ENCODE assay signal across 1 cellular context in genomic region chr1:42657981-42658879, GRCh38.
TF ChIP-seq lines count a peak whose summit lies in the region.

PPIH (plus strand) TSS chr1:42658423; CDS start chr1:42658447, 24 bp downstream.

TF ChIP-seq in HepG2, 621 proteins besides CTCF, POLR2A, EP300 and RAD21 (continued from another document and continues in another):
- TF ChIP-seq, protein P1, sequence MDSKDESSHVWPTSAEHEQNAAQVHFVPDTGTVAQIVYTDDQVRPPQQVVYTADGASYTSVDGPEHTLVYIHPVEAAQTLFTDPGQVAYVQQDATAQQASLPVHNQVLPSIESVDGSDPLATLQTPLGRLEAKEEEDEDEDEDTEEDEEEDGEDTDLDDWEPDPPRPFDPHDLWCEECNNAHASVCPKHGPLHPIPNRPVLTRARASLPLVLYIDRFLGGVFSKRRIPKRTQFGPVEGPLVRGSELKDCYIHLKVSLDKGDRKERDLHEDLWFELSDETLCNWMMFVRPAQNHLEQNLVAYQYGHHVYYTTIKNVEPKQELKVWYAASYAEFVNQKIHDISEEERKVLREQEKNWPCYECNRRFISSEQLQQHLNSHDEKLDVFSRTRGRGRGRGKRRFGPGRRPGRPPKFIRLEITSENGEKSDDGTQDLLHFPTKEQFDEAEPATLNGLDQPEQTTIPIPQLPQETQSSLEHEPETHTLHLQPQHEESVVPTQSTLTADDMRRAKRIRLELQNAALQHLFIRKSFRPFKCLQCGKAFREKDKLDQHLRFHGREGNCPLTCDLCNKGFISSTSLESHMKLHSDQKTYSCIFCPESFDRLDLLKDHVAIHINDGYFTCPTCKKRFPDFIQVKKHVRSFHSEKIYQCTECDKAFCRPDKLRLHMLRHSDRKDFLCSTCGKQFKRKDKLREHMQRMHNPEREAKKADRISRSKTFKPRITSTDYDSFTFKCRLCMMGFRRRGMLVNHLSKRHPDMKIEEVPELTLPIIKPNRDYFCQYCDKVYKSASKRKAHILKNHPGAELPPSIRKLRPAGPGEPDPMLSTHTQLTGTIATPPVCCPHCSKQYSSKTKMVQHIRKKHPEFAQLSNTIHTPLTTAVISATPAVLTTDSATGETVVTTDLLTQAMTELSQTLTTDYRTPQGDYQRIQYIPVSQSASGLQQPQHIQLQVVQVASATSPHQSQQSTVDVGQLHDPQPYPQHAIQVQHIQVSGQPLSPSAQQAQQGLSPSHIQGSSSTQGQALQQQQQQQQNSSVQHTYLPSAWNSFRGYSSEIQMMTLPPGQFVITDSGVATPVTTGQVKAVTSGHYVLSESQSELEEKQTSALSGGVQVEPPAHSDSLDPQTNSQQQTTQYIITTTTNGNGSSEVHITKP (CRISPR knock-in tag; IDR thresholded peaks at IDR 0.05; ENCODE audit: low read depth): peak; percentile 21; the same call in 1 of the 2 replicates
- TF ChIP-seq ZBTB49 (CRISPR knock-in tag; IDR thresholded peaks at IDR 0.05; ENCODE audit: borderline replicate concordance): no peak
- TF ChIP-seq SPEN (CRISPR knock-in tag; IDR thresholded peaks at IDR 0.05; ENCODE audit: low read depth): peak; percentile 93
- peak; percentile 49; the same call in 1 of the 2 replicates for TF ChIP-seq ZNF143 (CRISPR knock-in tag; IDR thresholded peaks at IDR 0.05)
- TF ChIP-seq, protein P2, sequence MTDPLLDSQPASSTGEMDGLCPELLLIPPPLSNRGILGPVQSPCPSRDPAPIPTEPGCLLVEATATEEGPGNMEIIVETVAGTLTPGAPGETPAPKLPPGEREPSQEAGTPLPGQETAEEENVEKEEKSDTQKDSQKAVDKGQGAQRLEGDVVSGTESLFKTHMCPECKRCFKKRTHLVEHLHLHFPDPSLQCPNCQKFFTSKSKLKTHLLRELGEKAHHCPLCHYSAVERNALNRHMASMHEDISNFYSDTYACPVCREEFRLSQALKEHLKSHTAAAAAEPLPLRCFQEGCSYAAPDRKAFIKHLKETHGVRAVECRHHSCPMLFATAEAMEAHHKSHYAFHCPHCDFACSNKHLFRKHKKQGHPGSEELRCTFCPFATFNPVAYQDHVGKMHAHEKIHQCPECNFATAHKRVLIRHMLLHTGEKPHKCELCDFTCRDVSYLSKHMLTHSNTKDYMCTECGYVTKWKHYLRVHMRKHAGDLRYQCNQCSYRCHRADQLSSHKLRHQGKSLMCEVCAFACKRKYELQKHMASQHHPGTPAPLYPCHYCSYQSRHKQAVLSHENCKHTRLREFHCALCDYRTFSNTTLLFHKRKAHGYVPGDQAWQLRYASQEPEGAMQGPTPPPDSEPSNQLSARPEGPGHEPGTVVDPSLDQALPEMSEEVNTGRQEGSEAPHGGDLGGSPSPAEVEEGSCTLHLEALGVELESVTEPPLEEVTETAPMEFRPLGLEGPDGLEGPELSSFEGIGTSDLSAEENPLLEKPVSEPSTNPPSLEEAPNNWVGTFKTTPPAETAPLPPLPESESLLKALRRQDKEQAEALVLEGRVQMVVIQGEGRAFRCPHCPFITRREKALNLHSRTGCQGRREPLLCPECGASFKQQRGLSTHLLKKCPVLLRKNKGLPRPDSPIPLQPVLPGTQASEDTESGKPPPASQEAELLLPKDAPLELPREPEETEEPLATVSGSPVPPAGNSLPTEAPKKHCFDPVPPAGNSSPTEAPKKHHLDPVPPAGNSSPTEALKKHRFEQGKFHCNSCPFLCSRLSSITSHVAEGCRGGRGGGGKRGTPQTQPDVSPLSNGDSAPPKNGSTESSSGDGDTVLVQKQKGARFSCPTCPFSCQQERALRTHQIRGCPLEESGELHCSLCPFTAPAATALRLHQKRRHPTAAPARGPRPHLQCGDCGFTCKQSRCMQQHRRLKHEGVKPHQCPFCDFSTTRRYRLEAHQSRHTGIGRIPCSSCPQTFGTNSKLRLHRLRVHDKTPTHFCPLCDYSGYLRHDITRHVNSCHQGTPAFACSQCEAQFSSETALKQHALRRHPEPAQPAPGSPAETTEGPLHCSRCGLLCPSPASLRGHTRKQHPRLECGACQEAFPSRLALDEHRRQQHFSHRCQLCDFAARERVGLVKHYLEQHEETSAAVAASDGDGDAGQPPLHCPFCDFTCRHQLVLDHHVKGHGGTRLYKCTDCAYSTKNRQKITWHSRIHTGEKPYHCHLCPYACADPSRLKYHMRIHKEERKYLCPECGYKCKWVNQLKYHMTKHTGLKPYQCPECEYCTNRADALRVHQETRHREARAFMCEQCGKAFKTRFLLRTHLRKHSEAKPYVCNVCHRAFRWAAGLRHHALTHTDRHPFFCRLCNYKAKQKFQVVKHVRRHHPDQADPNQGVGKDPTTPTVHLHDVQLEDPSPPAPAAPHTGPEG (CRISPR knock-in tag; IDR thresholded peaks at IDR 0.05): no peak
- TF ChIP-seq ZNF3 (CRISPR knock-in tag; IDR thresholded peaks at IDR 0.05): no peak; the same call in 1 of the 2 replicates
- TF ChIP-seq ZNF30 (CRISPR knock-in tag; IDR thresholded peaks at IDR 0.05): peak; percentile 77; the same call in 1 of the 2 replicates
- TF ChIP-seq AGO1 (IDR thresholded peaks at IDR 0.05; ENCODE audit: low read depth, low read length, poor library complexity, severe bottlenecking): peak; percentile 86
- TF ChIP-seq, protein P3, sequence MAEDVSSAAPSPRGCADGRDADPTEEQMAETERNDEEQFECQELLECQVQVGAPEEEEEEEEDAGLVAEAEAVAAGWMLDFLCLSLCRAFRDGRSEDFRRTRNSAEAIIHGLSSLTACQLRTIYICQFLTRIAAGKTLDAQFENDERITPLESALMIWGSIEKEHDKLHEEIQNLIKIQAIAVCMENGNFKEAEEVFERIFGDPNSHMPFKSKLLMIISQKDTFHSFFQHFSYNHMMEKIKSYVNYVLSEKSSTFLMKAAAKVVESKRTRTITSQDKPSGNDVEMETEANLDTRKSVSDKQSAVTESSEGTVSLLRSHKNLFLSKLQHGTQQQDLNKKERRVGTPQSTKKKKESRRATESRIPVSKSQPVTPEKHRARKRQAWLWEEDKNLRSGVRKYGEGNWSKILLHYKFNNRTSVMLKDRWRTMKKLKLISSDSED (CRISPR knock-in tag; IDR thresholded peaks at IDR 0.05): no peak
- TF ChIP-seq ZBTB21 (CRISPR knock-in tag; IDR thresholded peaks at IDR 0.05): no peak
- peak; percentile 51; the same call in 1 of the 2 replicates for TF ChIP-seq ZMYM3 (CRISPR knock-in tag; IDR thresholded peaks at IDR 0.05)
- TF ChIP-seq, protein P4, sequence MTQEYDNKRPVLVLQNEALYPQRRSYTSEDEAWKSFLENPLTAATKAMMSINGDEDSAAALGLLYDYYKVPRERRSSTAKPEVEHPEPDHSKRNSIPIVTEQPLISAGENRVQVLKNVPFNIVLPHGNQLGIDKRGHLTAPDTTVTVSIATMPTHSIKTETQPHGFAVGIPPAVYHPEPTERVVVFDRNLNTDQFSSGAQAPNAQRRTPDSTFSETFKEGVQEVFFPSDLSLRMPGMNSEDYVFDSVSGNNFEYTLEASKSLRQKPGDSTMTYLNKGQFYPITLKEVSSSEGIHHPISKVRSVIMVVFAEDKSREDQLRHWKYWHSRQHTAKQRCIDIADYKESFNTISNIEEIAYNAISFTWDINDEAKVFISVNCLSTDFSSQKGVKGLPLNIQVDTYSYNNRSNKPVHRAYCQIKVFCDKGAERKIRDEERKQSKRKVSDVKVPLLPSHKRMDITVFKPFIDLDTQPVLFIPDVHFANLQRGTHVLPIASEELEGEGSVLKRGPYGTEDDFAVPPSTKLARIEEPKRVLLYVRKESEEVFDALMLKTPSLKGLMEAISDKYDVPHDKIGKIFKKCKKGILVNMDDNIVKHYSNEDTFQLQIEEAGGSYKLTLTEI (CRISPR knock-in tag; conservative IDR thresholded peaks at IDR 0.05): no peak
- TF ChIP-seq ZNF724P (CRISPR knock-in tag; IDR thresholded peaks at IDR 0.05; ENCODE audit: borderline replicate concordance): peak; percentile 86
- TF ChIP-seq SIX4 (CRISPR knock-in tag; IDR thresholded peaks at IDR 0.05): peak; percentile 60; the same call in 1 of the 2 replicates
- peak; percentile 58; the same call in 1 of the 2 replicates for TF ChIP-seq NFYC (CRISPR knock-in tag; IDR thresholded peaks at IDR 0.05)
- TF ChIP-seq, protein P5, sequence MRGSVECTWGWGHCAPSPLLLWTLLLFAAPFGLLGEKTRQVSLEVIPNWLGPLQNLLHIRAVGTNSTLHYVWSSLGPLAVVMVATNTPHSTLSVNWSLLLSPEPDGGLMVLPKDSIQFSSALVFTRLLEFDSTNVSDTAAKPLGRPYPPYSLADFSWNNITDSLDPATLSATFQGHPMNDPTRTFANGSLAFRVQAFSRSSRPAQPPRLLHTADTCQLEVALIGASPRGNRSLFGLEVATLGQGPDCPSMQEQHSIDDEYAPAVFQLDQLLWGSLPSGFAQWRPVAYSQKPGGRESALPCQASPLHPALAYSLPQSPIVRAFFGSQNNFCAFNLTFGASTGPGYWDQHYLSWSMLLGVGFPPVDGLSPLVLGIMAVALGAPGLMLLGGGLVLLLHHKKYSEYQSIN (CRISPR knock-in tag; IDR thresholded peaks at IDR 0.05; ENCODE audit: borderline replicate concordance): no peak
- TF ChIP-seq NR2F2 (IDR thresholded peaks at IDR 0.05; ENCODE audit: borderline replicate concordance, low read depth): peak; percentile 60; the same call in 1 of the 2 replicates
- no peak for TF ChIP-seq TCF7L2 (IDR thresholded peaks at IDR 0.05; ENCODE audit: low read depth, low read length)
- no peak for TF ChIP-seq AGO2 (optimal IDR thresholded peaks at IDR 0.05; ENCODE audit: low read depth, low read length)
- TF ChIP-seq, protein P6, sequence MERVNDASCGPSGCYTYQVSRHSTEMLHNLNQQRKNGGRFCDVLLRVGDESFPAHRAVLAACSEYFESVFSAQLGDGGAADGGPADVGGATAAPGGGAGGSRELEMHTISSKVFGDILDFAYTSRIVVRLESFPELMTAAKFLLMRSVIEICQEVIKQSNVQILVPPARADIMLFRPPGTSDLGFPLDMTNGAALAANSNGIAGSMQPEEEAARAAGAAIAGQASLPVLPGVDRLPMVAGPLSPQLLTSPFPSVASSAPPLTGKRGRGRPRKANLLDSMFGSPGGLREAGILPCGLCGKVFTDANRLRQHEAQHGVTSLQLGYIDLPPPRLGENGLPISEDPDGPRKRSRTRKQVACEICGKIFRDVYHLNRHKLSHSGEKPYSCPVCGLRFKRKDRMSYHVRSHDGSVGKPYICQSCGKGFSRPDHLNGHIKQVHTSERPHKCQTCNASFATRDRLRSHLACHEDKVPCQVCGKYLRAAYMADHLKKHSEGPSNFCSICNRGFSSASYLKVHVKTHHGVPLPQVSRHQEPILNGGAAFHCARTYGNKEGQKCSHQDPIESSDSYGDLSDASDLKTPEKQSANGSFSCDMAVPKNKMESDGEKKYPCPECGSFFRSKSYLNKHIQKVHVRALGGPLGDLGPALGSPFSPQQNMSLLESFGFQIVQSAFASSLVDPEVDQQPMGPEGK (CRISPR knock-in tag; IDR thresholded peaks at IDR 0.05): peak; percentile 43; the same call in 1 of the 2 replicates
- TF ChIP-seq DRAP1 (CRISPR knock-in tag; IDR thresholded peaks at IDR 0.05): peak; percentile 72
- no peak for TF ChIP-seq NCOA5 (CRISPR knock-in tag; IDR thresholded peaks at IDR 0.05)
- peak; percentile 74; the same call in 1 of the 2 replicates for TF ChIP-seq ZIK1 (CRISPR knock-in tag; IDR thresholded peaks at IDR 0.05; ENCODE audit: borderline replicate concordance, low read depth)
- TF ChIP-seq ZFP37 (CRISPR knock-in tag; IDR thresholded peaks at IDR 0.05; ENCODE audit: borderline replicate concordance): no peak
- TF ChIP-seq ZNF451 (CRISPR knock-in tag; IDR thresholded peaks at IDR 0.05): peak; percentile 76; the same call in 1 of the 2 replicates
- TF ChIP-seq, protein P7, sequence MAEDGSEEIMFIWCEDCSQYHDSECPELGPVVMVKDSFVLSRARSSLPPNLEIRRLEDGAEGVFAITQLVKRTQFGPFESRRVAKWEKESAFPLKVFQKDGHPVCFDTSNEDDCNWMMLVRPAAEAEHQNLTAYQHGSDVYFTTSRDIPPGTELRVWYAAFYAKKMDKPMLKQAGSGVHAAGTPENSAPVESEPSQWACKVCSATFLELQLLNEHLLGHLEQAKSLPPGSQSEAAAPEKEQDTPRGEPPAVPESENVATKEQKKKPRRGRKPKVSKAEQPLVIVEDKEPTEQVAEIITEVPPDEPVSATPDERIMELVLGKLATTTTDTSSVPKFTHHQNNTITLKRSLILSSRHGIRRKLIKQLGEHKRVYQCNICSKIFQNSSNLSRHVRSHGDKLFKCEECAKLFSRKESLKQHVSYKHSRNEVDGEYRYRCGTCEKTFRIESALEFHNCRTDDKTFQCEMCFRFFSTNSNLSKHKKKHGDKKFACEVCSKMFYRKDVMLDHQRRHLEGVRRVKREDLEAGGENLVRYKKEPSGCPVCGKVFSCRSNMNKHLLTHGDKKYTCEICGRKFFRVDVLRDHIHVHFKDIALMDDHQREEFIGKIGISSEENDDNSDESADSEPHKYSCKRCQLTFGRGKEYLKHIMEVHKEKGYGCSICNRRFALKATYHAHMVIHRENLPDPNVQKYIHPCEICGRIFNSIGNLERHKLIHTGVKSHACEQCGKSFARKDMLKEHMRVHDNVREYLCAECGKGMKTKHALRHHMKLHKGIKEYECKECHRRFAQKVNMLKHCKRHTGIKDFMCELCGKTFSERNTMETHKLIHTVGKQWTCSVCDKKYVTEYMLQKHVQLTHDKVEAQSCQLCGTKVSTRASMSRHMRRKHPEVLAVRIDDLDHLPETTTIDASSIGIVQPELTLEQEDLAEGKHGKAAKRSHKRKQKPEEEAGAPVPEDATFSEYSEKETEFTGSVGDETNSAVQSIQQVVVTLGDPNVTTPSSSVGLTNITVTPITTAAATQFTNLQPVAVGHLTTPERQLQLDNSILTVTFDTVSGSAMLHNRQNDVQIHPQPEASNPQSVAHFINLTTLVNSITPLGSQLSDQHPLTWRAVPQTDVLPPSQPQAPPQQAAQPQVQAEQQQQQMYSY (CRISPR knock-in tag; IDR thresholded peaks at IDR 0.05): peak; percentile 99
- TF ChIP-seq KAT2B (IDR thresholded peaks at IDR 0.05; ENCODE audit: borderline replicate concordance, low read depth, low read length): no peak
- TF ChIP-seq ZNF564 (CRISPR knock-in tag; IDR thresholded peaks at IDR 0.05): peak; percentile 79; the same call in 1 of the 2 replicates
- TF ChIP-seq ZNF841 (CRISPR knock-in tag; IDR thresholded peaks at IDR 0.05; ENCODE audit: borderline replicate concordance): peak; percentile 64; the same call in 1 of the 2 replicates
